ENCODE assay signal across 1 cellular context in the genomic region with DNA sequence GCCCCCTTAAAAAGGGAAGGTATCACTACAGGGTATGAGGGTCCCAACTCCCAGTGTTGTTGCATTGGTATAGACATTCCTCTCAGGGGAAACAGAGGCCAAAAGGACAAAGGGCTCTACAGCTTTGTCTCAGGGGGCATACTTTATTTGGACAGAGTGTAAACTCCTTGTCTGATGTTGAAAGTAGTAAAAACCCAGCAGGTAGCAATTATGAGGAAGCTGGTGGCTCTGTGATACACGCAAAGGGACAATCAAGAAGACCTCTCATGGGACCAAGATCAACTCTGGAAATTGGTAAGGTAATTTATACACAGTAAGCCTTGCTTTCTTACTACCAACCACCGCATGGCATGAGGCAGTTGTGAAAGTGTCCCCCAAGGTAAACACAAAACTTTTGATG.
TF ChIP-seq lines count a peak whose summit lies in the region.

No MANE protein-coding gene starts in this region.

TF ChIP-seq in GM23338, 12 proteins besides CTCF, POLR2A, EP300 and RAD21 (continued from another document):
- TF ChIP-seq, protein P1, sequence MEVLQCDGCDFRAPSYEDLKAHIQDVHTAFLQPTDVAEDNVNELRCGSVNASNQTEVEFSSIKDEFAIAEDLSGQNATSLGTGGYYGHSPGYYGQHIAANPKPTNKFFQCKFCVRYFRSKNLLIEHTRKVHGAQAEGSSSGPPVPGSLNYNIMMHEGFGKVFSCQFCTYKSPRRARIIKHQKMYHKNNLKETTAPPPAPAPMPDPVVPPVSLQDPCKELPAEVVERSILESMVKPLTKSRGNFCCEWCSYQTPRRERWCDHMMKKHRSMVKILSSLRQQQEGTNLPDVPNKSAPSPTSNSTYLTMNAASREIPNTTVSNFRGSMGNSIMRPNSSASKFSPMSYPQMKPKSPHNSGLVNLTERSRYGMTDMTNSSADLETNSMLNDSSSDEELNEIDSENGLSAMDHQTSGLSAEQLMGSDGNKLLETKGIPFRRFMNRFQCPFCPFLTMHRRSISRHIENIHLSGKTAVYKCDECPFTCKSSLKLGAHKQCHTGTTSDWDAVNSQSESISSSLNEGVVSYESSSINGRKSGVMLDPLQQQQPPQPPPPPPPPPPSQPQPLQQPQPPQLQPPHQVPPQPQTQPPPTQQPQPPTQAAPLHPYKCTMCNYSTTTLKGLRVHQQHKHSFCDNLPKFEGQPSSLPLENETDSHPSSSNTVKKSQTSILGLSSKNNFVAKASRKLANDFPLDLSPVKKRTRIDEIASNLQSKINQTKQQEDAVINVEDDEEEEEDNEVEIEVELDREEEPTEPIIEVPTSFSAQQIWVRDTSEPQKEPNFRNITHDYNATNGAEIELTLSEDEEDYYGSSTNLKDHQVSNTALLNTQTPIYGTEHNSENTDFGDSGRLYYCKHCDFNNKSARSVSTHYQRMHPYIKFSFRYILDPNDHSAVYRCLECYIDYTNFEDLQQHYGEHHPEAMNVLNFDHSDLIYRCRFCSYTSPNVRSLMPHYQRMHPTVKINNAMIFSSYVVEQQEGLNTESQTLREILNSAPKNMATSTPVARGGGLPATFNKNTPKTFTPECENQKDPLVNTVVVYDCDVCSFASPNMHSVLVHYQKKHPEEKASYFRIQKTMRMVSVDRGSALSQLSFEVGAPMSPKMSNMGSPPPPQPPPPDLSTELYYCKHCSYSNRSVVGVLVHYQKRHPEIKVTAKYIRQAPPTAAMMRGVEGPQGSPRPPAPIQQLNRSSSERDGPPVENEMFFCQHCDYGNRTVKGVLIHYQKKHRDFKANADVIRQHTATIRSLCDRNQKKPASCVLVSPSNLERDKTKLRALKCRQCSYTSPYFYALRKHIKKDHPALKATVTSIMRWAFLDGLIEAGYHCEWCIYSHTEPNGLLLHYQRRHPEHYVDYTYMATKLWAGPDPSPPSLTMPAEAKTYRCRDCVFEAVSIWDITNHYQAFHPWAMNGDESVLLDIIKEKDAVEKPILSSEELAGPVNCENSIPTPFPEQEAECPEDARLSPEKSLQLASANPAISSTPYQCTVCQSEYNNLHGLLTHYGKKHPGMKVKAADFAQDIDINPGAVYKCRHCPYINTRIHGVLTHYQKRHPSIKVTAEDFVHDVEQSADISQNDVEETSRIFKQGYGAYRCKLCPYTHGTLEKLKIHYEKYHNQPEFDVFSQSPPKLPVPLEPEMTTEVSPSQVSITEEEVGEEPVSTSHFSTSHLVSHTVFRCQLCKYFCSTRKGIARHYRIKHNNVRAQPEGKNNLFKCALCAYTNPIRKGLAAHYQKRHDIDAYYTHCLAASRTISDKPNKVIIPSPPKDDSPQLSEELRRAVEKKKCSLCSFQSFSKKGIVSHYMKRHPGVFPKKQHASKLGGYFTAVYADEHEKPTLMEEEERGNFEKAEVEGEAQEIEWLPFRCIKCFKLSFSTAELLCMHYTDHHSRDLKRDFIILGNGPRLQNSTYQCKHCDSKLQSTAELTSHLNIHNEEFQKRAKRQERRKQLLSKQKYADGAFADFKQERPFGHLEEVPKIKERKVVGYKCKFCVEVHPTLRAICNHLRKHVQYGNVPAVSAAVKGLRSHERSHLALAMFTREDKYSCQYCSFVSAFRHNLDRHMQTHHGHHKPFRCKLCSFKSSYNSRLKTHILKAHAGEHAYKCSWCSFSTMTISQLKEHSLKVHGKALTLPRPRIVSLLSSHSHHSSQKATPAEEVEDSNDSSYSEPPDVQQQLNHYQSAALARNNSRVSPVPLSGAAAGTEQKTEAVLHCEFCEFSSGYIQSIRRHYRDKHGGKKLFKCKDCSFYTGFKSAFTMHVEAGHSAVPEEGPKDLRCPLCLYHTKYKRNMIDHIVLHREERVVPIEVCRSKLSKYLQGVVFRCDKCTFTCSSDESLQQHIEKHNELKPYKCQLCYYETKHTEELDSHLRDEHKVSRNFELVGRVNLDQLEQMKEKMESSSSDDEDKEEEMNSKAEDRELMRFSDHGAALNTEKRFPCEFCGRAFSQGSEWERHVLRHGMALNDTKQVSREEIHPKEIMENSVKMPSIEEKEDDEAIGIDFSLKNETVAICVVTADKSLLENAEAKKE (CRISPR knock-in tag; IDR thresholded peaks at IDR 0.05) = no peak
- TF ChIP-seq NANOG (IDR thresholded peaks at IDR 0.05; ENCODE audit: borderline replicate concordance) = no peak
- no peak for TF ChIP-seq EZH2 (IDR thresholded peaks at IDR 0.05; ENCODE audit: low read depth, unreplicated experiment)
- TF ChIP-seq CREB1 (CRISPR knock-in tag; IDR thresholded peaks at IDR 0.05; ENCODE audit: low read depth) = no peak
- no peak for TF ChIP-seq ZNF114 (CRISPR knock-in tag; IDR thresholded peaks at IDR 0.05)
- TF ChIP-seq, protein P2, sequence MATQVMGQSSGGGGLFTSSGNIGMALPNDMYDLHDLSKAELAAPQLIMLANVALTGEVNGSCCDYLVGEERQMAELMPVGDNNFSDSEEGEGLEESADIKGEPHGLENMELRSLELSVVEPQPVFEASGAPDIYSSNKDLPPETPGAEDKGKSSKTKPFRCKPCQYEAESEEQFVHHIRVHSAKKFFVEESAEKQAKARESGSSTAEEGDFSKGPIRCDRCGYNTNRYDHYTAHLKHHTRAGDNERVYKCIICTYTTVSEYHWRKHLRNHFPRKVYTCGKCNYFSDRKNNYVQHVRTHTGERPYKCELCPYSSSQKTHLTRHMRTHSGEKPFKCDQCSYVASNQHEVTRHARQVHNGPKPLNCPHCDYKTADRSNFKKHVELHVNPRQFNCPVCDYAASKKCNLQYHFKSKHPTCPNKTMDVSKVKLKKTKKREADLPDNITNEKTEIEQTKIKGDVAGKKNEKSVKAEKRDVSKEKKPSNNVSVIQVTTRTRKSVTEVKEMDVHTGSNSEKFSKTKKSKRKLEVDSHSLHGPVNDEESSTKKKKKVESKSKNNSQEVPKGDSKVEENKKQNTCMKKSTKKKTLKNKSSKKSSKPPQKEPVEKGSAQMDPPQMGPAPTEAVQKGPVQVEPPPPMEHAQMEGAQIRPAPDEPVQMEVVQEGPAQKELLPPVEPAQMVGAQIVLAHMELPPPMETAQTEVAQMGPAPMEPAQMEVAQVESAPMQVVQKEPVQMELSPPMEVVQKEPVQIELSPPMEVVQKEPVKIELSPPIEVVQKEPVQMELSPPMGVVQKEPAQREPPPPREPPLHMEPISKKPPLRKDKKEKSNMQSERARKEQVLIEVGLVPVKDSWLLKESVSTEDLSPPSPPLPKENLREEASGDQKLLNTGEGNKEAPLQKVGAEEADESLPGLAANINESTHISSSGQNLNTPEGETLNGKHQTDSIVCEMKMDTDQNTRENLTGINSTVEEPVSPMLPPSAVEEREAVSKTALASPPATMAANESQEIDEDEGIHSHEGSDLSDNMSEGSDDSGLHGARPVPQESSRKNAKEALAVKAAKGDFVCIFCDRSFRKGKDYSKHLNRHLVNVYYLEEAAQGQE (IDR thresholded peaks at IDR 0.05; ENCODE audit: unreplicated experiment) = no peak
- no peak for TF ChIP-seq JUNB (IDR thresholded peaks at IDR 0.05; ENCODE audit: unreplicated experiment)
- TF ChIP-seq ZNF331 (CRISPR knock-in tag; IDR thresholded peaks at IDR 0.05; ENCODE audit: low read depth) = no peak
- TF ChIP-seq STAT1 (IDR thresholded peaks at IDR 0.05; ENCODE audit: unreplicated experiment) = no peak
- no peak for TF ChIP-seq POLR2AphosphoS5 (IDR thresholded peaks at IDR 0.05; ENCODE audit: low read depth)
- TF ChIP-seq, protein P3, sequence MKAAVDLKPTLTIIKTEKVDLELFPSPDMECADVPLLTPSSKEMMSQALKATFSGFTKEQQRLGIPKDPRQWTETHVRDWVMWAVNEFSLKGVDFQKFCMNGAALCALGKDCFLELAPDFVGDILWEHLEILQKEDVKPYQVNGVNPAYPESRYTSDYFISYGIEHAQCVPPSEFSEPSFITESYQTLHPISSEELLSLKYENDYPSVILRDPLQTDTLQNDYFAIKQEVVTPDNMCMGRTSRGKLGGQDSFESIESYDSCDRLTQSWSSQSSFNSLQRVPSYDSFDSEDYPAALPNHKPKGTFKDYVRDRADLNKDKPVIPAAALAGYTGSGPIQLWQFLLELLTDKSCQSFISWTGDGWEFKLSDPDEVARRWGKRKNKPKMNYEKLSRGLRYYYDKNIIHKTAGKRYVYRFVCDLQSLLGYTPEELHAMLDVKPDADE (IDR thresholded peaks at IDR 0.05) = no peak
